1 cellular context compared by ENCODE assay signal in the genomic region with DNA sequence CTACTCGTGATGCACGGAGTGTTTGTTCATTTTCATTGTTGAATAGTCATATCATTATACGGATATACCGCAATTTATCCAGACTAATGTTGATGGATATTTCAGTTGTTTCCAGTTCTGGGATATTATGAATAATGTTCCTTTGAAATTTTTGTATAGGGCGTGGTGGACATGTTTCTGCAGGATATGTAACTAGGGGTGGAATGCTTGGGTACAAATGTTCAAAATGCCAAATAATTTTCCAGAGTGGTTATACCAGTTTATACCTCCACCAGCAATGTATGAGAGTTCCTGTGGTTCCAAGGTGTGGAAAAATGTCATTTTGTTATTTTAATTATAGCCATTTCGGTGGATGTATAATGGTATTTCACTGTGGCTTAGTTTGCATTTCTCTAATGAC.
TF ChIP-seq lines count a peak whose summit lies in the region.

No MANE protein-coding gene starts in this region.

TF ChIP-seq in WTC11, 78 proteins besides CTCF, POLR2A, EP300 and RAD21 (continued from another document):
- TF ChIP-seq, protein P1, sequence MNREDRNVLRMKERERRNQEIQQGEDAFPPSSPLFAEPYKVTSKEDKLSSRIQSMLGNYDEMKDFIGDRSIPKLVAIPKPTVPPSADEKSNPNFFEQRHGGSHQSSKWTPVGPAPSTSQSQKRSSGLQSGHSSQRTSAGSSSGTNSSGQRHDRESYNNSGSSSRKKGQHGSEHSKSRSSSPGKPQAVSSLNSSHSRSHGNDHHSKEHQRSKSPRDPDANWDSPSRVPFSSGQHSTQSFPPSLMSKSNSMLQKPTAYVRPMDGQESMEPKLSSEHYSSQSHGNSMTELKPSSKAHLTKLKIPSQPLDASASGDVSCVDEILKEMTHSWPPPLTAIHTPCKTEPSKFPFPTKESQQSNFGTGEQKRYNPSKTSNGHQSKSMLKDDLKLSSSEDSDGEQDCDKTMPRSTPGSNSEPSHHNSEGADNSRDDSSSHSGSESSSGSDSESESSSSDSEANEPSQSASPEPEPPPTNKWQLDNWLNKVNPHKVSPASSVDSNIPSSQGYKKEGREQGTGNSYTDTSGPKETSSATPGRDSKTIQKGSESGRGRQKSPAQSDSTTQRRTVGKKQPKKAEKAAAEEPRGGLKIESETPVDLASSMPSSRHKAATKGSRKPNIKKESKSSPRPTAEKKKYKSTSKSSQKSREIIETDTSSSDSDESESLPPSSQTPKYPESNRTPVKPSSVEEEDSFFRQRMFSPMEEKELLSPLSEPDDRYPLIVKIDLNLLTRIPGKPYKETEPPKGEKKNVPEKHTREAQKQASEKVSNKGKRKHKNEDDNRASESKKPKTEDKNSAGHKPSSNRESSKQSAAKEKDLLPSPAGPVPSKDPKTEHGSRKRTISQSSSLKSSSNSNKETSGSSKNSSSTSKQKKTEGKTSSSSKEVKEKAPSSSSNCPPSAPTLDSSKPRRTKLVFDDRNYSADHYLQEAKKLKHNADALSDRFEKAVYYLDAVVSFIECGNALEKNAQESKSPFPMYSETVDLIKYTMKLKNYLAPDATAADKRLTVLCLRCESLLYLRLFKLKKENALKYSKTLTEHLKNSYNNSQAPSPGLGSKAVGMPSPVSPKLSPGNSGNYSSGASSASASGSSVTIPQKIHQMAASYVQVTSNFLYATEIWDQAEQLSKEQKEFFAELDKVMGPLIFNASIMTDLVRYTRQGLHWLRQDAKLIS (CRISPR knock-in tag; IDR thresholded peaks at IDR 0.05; ENCODE audit: borderline replicate concordance), result no peak
- no peak for TF ChIP-seq CREB1 (CRISPR knock-in tag; IDR thresholded peaks at IDR 0.05)
